Comparison of ENCODE assay signal across 35 cellular contexts in genomic region chr10:28467615-28468014, GRCh38.
"Had no signal": no experiment of that assay in that cellular context is flagged by ENCODE, and none has a peak within 500 bp of the region (broad histone marks: within the 10 kb centered on the region; RNA-seq: fewer than 3 reads in every experiment).

No MANE protein-coding gene starts in this region.

- H3K9me3 Mint-ChIP-seq: activated B cell treated with CpG ODN at 0.5 μM for 24 hours; activated CD4-positive, alpha-beta memory T cell treated with anti-CD3 and anti-CD28 coated beads for 36 hours; activated naive CD4-positive, alpha-beta T cell treated with anti-CD3 and anti-CD28 coated beads, Interleukin-2, amount 10 ng/mL, durations not matched to agents 7 days and 5 days; activated naive CD8-positive, alpha-beta T cell treated with anti-CD3 and anti-CD28 coated beads, Interleukin-2, amount 50 U/mL, for 24 hours had no signal

- H3K9me3 ChIP-seq: MG63, Peyer's patch had no signal

- DNase-seq: activated B cell treated with CpG ODN at 0.5 μM for 24 hours; activated CD4-positive, alpha-beta memory T cell treated with anti-CD3 and anti-CD28 coated beads for 36 hours; activated CD4-positive, alpha-beta T cell treated with anti-CD3 and anti-CD28 coated beads for 4 hours; activated CD4-positive, alpha-beta T cell treated with anti-CD3 and anti-CD28 coated beads, Interleukin-2, amount 50 U/mL, for 1 hour; activated CD4-positive, CD25-positive, alpha-beta regulatory T cell treated with anti-CD3 and anti-CD28 coated beads, Interleukin-2, amount 50 U/mL, for 72 hours; activated CD8-positive, alpha-beta memory T cell treated with anti-CD3 and anti-CD28 coated beads for 24 hours; activated CD8-positive, alpha-beta memory T cell treated with anti-CD3 and anti-CD28 coated beads, Interleukin-2, amount 10 ng/mL, durations not matched to agents 7 days and 5 days; activated CD8-positive, alpha-beta memory T cell treated with anti-CD3 and anti-CD28 coated beads, Interleukin-2, amount 50 U/mL, for 48 hours; activated effector memory CD4-positive, alpha-beta T cell treated with Interleukin-2 at 50 U/mL for 16 hours; activated naive CD4-positive, alpha-beta T cell treated with anti-CD3 and anti-CD28 coated beads, Interleukin-2, amount 10 ng/mL, durations not matched to agents 7 days and 5 days; activated naive CD8-positive, alpha-beta T cell treated with anti-CD3 and anti-CD28 coated beads, Interleukin-2, amount 50 U/mL, for 24 hours; activated T-cell treated with anti-CD3 and anti-CD28 coated beads, Interleukin-2, amount 50 U/mL, for 48 hours; anterior cingulate cortex; central memory CD4-positive, alpha-beta T cell; Kasumi-1; KG1; MG63; MV-4-11; NCI-H1092; NCI-H1436 treated with DMSO at 0.1 percent for 48 hours; NCI-H1694 treated with DMSO at 0.1 percent for 48 hours; NCI-H2029; NCI-H345; NCI-H526; NCI-H774; PC-3; Peyer's patch; RPMI8226; SW 1271; T-helper 1 cell; T-helper 2 cell; T-helper 9 cell had no signal

- H3K4me1 ChIP-seq: Peyer's patch had no signal

- H3K27ac ChIP-seq: Peyer's patch, VCaP had no signal

- H3K36me3 Mint-ChIP-seq: activated CD4-positive, alpha-beta memory T cell treated with anti-CD3 and anti-CD28 coated beads for 36 hours; activated CD8-positive, alpha-beta memory T cell treated with anti-CD3 and anti-CD28 coated beads, Interleukin-2, amount 10 ng/mL, durations not matched to agents 7 days and 5 days; activated naive CD4-positive, alpha-beta T cell treated with anti-CD3 and anti-CD28 coated beads, Interleukin-2, amount 10 ng/mL, durations not matched to agents 7 days and 5 days; activated naive CD8-positive, alpha-beta T cell; brain had no signal

- H3K4me1 Mint-ChIP-seq: activated B cell treated with CpG ODN at 0.5 μM for 24 hours; activated CD8-positive, alpha-beta memory T cell treated with anti-CD3 and anti-CD28 coated beads, Interleukin-2, amount 10 ng/mL, durations not matched to agents 7 days and 5 days; activated naive CD4-positive, alpha-beta T cell treated with anti-CD3 and anti-CD28 coated beads, Interleukin-2, amount 10 ng/mL, durations not matched to agents 7 days and 5 days; activated naive CD8-positive, alpha-beta T cell treated with anti-CD3 and anti-CD28 coated beads, Interleukin-2, amount 50 U/mL, for 24 hours; brain had no signal

- ATAC-seq: activated CD8-positive, alpha-beta memory T cell treated with anti-CD3 and anti-CD28 coated beads, Interleukin-2, amount 10 ng/mL, durations not matched to agents 7 days and 5 days; activated naive CD8-positive, alpha-beta T cell treated with anti-CD3 and anti-CD28 coated beads, Interleukin-2, amount 50 U/mL, for 24 hours; PC-3 had no signal

- H3K27me3 Mint-ChIP-seq: activated naive CD4-positive, alpha-beta T cell treated with anti-CD3 and anti-CD28 coated beads, Interleukin-2, amount 10 ng/mL, durations not matched to agents 7 days and 5 days had no signal

- H3K4me3 ChIP-seq: MG63, Peyer's patch had no signal

- H3K4me3 Mint-ChIP-seq: activated B cell treated with CpG ODN at 0.5 μM for 24 hours; activated CD4-positive, alpha-beta memory T cell treated with anti-CD3 and anti-CD28 coated beads for 36 hours; activated CD8-positive, alpha-beta memory T cell treated with anti-CD3 and anti-CD28 coated beads, Interleukin-2, amount 10 ng/mL, durations not matched to agents 7 days and 5 days; activated naive CD4-positive, alpha-beta T cell treated with anti-CD3 and anti-CD28 coated beads, Interleukin-2, amount 10 ng/mL, durations not matched to agents 7 days and 5 days; activated naive CD8-positive, alpha-beta T cell; activated naive CD8-positive, alpha-beta T cell treated with anti-CD3 and anti-CD28 coated beads, Interleukin-2, amount 50 U/mL, for 24 hours; brain had no signal

- H3K36me3 ChIP-seq: MG63, Peyer's patch had no signal

- H3K27ac Mint-ChIP-seq: activated B cell treated with CpG ODN at 0.5 μM for 24 hours; activated CD4-positive, alpha-beta memory T cell treated with anti-CD3 and anti-CD28 coated beads for 36 hours; activated CD8-positive, alpha-beta memory T cell treated with anti-CD3 and anti-CD28 coated beads, Interleukin-2, amount 10 ng/mL, durations not matched to agents 7 days and 5 days; activated naive CD4-positive, alpha-beta T cell treated with anti-CD3 and anti-CD28 coated beads, Interleukin-2, amount 10 ng/mL, durations not matched to agents 7 days and 5 days; activated naive CD8-positive, alpha-beta T cell; activated naive CD8-positive, alpha-beta T cell treated with anti-CD3 and anti-CD28 coated beads, Interleukin-2, amount 50 U/mL, for 24 hours; brain had no signal

- H3K27me3 ChIP-seq: MG63, Peyer's patch had no signal
